Comparison of ENCODE assay signal across 32 cellular contexts in the genomic region with DNA sequence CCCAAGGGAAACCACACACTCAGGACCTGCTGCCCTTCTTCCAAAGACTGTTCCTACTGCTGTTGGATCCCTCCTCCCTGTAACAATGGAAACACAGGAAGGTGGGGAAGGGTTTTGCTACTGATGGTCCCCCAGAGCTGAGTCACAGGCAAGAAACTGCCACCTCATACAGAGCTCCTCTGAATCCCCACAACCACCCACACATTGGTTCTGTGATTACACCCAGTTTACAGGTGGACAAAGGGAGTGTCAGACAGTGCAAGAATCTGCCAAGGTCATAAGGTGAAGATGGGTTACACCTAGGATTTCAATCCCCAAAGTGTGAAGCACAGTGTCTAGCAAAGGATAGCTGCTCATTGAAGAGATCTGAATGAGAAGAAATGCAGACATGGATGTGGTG.
"Had no signal": no experiment of that assay in that cellular context is flagged by ENCODE, and none has a peak within 500 bp of the region (broad histone marks: within the 10 kb centered on the region; RNA-seq: fewer than 3 reads in every experiment).

No MANE protein-coding gene starts in this region.

- H3K4me1 ChIP-seq: pancreas, psoas muscle, testis had no signal

- H3K36me3 ChIP-seq: esophagus squamous epithelium, pancreas, right atrium auricular region had no signal

- H3K79me2 ChIP-seq: hepatocyte had no signal

- FAIRE-seq: frontal cortex, pancreas, TTC549, urothelium cell line had no signal

- H3K36me3 Mint-ChIP-seq: memory B cell had no signal

- H3K9me3 ChIP-seq: esophagus squamous epithelium, pancreas, psoas muscle, right atrium auricular region, testis had no signal

- H3K4me2 ChIP-seq: hepatocyte had no signal

- H3K27ac Mint-ChIP-seq: activated T-cell treated with anti-CD3 and anti-CD28 coated beads, Interleukin-2, amount 50 U/mL, for 24 hours; dendritic cell treated with granulocyte-macrophage colony-stimulating factor and Interleukin-4, amounts not matched to agents 40 ng/mL and 50 ng/mL, for 4 days; memory B cell; naive thymus-derived CD4-positive, alpha-beta T cell; T-helper 1 cell treated with Interleukin-12 subunit alpha and Interleukin-12 subunit beta and Interleukin-4 antibody, amounts not matched to agents 30 μg/mL and 1 μg/mL, for 36 hours had no signal

- H3K27me3 Mint-ChIP-seq: central memory CD8-positive, alpha-beta T cell; dendritic cell treated with granulocyte-macrophage colony-stimulating factor and Interleukin-4, amounts not matched to agents 40 ng/mL and 50 ng/mL, for 4 days had no signal

- H3K9me3 Mint-ChIP-seq: T-helper 1 cell treated with Interleukin-12 subunit alpha and Interleukin-12 subunit beta and Interleukin-4 antibody, amounts not matched to agents 30 μg/mL and 1 μg/mL, for 36 hours had no signal

- H3K27me3 ChIP-seq: hepatocyte, pancreas, right atrium auricular region, testis had no signal

- DNase-seq: activated CD4-positive, alpha-beta T cell treated with anti-CD3 and anti-CD28 coated beads for 48 hours; activated CD4-positive, alpha-beta T cell treated with anti-CD3 and anti-CD28 coated beads, Interleukin-2, amount 50 U/mL, for 48 hours; activated CD8-positive, alpha-beta memory T cell treated with anti-CD3 and anti-CD28 coated beads, Interleukin-2, amount 50 U/mL, for 4 hours; activated gamma-delta T cell treated with Interleukin-2 at 50 U/mL for 16 hours; activated naive CD4-positive, alpha-beta T cell treated with anti-CD3 and anti-CD28 coated beads, Interleukin-2, amount 50 U/mL, for 16 hours; activated T-cell treated with anti-CD3 and anti-CD28 coated beads, Interleukin-2, amount 50 U/mL, for 24 hours; amniotic stem cell; esophagus squamous epithelium; left colon; midbrain; naive thymus-derived CD4-positive, alpha-beta T cell; nucleus accumbens; pancreas; psoas muscle; stimulated activated CD4-positive, alpha-beta T cell treated with anti-CD3 and anti-CD28 coated beads, Interleukin-15, amount 100 ng/mL, for 24 hours; stimulated activated CD4-positive, alpha-beta T cell treated with anti-CD3 and anti-CD28 coated beads, Interleukin-2, amount 100 ng/mL, for 24 hours; T-helper 9 cell; testis; trophoblast cell had no signal

- H2AFZ ChIP-seq: hepatocyte had no signal

- H3K4me3 ChIP-seq: esophagus squamous epithelium, hepatocyte, pancreas, psoas muscle, right atrium auricular region, testis had no signal

- H3K4me3 Mint-ChIP-seq: activated T-cell treated with anti-CD3 and anti-CD28 coated beads, Interleukin-2, amount 50 U/mL, for 24 hours; central memory CD8-positive, alpha-beta T cell; dendritic cell treated with granulocyte-macrophage colony-stimulating factor and Interleukin-4, amounts not matched to agents 40 ng/mL and 50 ng/mL, for 4 days; memory B cell; naive thymus-derived CD4-positive, alpha-beta T cell; neural crest cell; T-helper 1 cell treated with Interleukin-12 subunit alpha and Interleukin-12 subunit beta and Interleukin-4 antibody, amounts not matched to agents 30 μg/mL and 1 μg/mL, for 36 hours had no signal

- H3K4me1 Mint-ChIP-seq: central memory CD8-positive, alpha-beta T cell; memory B cell; naive thymus-derived CD4-positive, alpha-beta T cell had no signal

- H3K27ac ChIP-seq: epithelial cell of prostate, hepatocyte, pancreas, psoas muscle, testis, VCaP had no signal

- ATAC-seq: activated CD4-positive, CD25-positive, alpha-beta regulatory T cell treated with anti-CD3 and anti-CD28 coated beads, Interleukin-2, amount 50 U/mL, for 24 hours; left colon; naive thymus-derived CD4-positive, alpha-beta T cell; pancreas; psoas muscle had no signal
